1 cellular context compared by ENCODE assay signal in genomic region chr13:84867246-84867645, GRCh38.
TF ChIP-seq lines count a peak whose summit lies in the region.

No MANE protein-coding gene starts in this region.

TF ChIP-seq in SK-N-SH, 30 proteins besides CTCF, POLR2A, EP300 and RAD21 (continued from another document):
- TF ChIP-seq USF1 (IDR thresholded peaks at IDR 0.05; ENCODE audit: borderline replicate concordance, low read depth) (no peak), PBX3 (IDR thresholded peaks at IDR 0.05) (no peak), RXRA (IDR thresholded peaks at IDR 0.05; ENCODE audit: borderline replicate concordance, low read depth) (no peak)
TF ChIP-seq in SK-N-SH: peak in this region for 0.
